In genomic region chr3:43394071-43394501, GRCh38 we compare ENCODE assay signal across 1 cellular context.
TF ChIP-seq lines count a peak whose summit lies in the region.

No MANE protein-coding gene starts in this region.

TF ChIP-seq in SK-N-SH treated with all-trans-retinoic acid at 6 μM for 48 hours, 23 proteins besides CTCF, POLR2A, EP300 and RAD21 (continued from another document):
- TF ChIP-seq TSHZ2 (CRISPR knock-in tag; IDR thresholded peaks at IDR 0.05) (no peak), GLIS3 (CRISPR knock-in tag; IDR thresholded peaks at IDR 0.05) (no peak), RARB (CRISPR knock-in tag; IDR thresholded peaks at IDR 0.05) (no peak), ZC3H10 (CRISPR knock-in tag; IDR thresholded peaks at IDR 0.05) (no peak), OSR1 (CRISPR knock-in tag; IDR thresholded peaks at IDR 0.05) (no peak), ZNF565 (CRISPR knock-in tag; conservative IDR thresholded peaks at IDR 0.05; ENCODE audit: low read depth) (no peak), ESRRG (CRISPR knock-in tag; IDR thresholded peaks at IDR 0.05) (no peak)
